8 cellular contexts compared by ENCODE assay signal in genomic region chr1:211675230-211676105, GRCh38. TPM values are rescaled to one million over a fixed set of nuclear protein-coding genes. Genes with fewer than 3 reads are reported as not detected.
DNase-seq lines count a peak whose midpoint lies in the region; ATAC-seq and TF ChIP-seq lines count a peak whose summit lies in the region.

NEK2 (minus strand) TSS chr1:211675621; CDS start chr1:211675479, 142 bp downstream.

- H3K4me3 ChIP-seq in ovary (peak within 1 kb of the TSS; percentile 53), tibial artery (peak within 1 kb of the TSS; percentile 43 to 66)

- H3K36me3 ChIP-seq in ovary (no peaks in the 10 kb centered on the region), tibial artery (no peaks in the 10 kb centered on the region)

- ATAC-seq in HG02610 (IDR thresholded peaks at IDR 0.05; ENCODE audit: unreplicated experiment) (peak; percentile 98), Right ventricle myocardium inferior (peak; percentile 97)

- H3K4me1 Mint-ChIP-seq in activated naive CD4-positive, alpha-beta T cell treated with anti-CD3 and anti-CD28 coated beads, Interleukin-2, amount 50 U/mL, for 24 hours, result peaks cover 16% of the 10 kb centered on the region

- TF ChIP-seq POLR2A in GM10847 (IDR thresholded peaks at IDR 0.05; ENCODE audit: extremely low read depth, insufficient read length) (peak; percentile 64), ovary (IDR thresholded peaks at IDR 0.05) (no peak)

- H3K9me3 ChIP-seq in ovary, result no peaks in the 10 kb centered on the region
- no peaks in the 10 kb centered on the region for H3K9me3 ChIP-seq in tibial artery

- peak; percentile 96 for DNase-seq in NCI-H1092 (lab: John Stamatoyannopoulos, UW)
- DNase-seq in SKM-1 (lab: John Stamatoyannopoulos, UW; ENCODE audit: unreplicated experiment), result peak; percentile 99
- DNase-seq in Right ventricle myocardium inferior (ENCODE audit: missing footprints), result peak; percentile 95
- DNase-seq in ovary, result peak; percentile 84 to 92 (median 88)
- DNase-seq in tibial artery, result peak; percentile 86 to 88

- peaks cover 3% of the 10 kb centered on the region for H3K4me1 ChIP-seq in ovary (ENCODE audit: insufficient read depth)
- H3K4me1 ChIP-seq in tibial artery, result peaks cover 0 to 11% (median 9%) of the 10 kb centered on the region in 4 donors

- H3K9me3 Mint-ChIP-seq in activated naive CD4-positive, alpha-beta T cell treated with anti-CD3 and anti-CD28 coated beads, Interleukin-2, amount 50 U/mL, for 24 hours, result no peaks in the 10 kb centered on the region

- no peak for TF ChIP-seq CTCF in ovary (IDR thresholded peaks at IDR 0.05)
- no peak for TF ChIP-seq CTCF in tibial artery (IDR thresholded peaks at IDR 0.05)

- no peak within 1 kb of the TSS for H3K27ac ChIP-seq in ovary
- no peak within 1 kb of the TSS for H3K27ac ChIP-seq in tibial artery

- H3K27me3 ChIP-seq in ovary (no peaks in the 10 kb centered on the region), tibial artery (no peaks in the 10 kb centered on the region)

- no peaks in the 10 kb centered on the region for H3K27me3 Mint-ChIP-seq in activated naive CD4-positive, alpha-beta T cell treated with anti-CD3 and anti-CD28 coated beads, Interleukin-2, amount 50 U/mL, for 24 hours

- WGBS in ovary, 3 donors, result 1% methylated on average over 57 to 58 of the region's 58 CpGs

- H3K4me3 Mint-ChIP-seq in activated naive CD4-positive, alpha-beta T cell treated with anti-CD3 and anti-CD28 coated beads, Interleukin-2, amount 50 U/mL, for 24 hours, result peak within 1 kb of the TSS; percentile 91

- TF ChIP-seq EP300 in ovary (IDR thresholded peaks at IDR 0.05), result no peak

- H3K36me3 Mint-ChIP-seq in activated naive CD4-positive, alpha-beta T cell treated with anti-CD3 and anti-CD28 coated beads, Interleukin-2, amount 50 U/mL, for 24 hours, result no peaks in the 10 kb centered on the region

- intact Hi-C loops in Right ventricle myocardium inferior (cut with DNase I), result no loop called here
- intact Hi-C loops in ovary (cut with DNase I), result loop anchor here in 1 of 4 donors (5.0 to 10.0 kb wide), 2 partner anchors 359 to 777 kb away; partner anchors contain the start of genes DTL and INTS7
- intact Hi-C loops in tibial artery (cut with DNase I; ENCODE audit: low total_unique reads), result no loop called here

- no peak within 1 kb of the TSS for H3K27ac Mint-ChIP-seq in activated naive CD4-positive, alpha-beta T cell treated with anti-CD3 and anti-CD28 coated beads, Interleukin-2, amount 50 U/mL, for 24 hours

RNA-seq across cellular contexts. Expression of gene NEK2, which starts in this region (rescaled TPM):
- total RNA-seq in Right ventricle myocardium inferior, result 0.32 TPM
- total RNA-seq in ovary, result 1 to 10 TPM in 1 of 7 donors, under 1 TPM in 2, not detected in 4; 0.20 to 1.8 (median 0.40) TPM
- under 1 TPM; 0.25 to 0.37 TPM for polyA plus RNA-seq in ovary

Comparison
In these comparisons a context has a peak if more than half of its experiments do, and no peak if none do; other contexts are left out.
1. Peak in DNase-seq and ATAC-seq in Right ventricle myocardium inferior; RNA of the gene not detected or under 1 TPM.